In the genomic region with DNA sequence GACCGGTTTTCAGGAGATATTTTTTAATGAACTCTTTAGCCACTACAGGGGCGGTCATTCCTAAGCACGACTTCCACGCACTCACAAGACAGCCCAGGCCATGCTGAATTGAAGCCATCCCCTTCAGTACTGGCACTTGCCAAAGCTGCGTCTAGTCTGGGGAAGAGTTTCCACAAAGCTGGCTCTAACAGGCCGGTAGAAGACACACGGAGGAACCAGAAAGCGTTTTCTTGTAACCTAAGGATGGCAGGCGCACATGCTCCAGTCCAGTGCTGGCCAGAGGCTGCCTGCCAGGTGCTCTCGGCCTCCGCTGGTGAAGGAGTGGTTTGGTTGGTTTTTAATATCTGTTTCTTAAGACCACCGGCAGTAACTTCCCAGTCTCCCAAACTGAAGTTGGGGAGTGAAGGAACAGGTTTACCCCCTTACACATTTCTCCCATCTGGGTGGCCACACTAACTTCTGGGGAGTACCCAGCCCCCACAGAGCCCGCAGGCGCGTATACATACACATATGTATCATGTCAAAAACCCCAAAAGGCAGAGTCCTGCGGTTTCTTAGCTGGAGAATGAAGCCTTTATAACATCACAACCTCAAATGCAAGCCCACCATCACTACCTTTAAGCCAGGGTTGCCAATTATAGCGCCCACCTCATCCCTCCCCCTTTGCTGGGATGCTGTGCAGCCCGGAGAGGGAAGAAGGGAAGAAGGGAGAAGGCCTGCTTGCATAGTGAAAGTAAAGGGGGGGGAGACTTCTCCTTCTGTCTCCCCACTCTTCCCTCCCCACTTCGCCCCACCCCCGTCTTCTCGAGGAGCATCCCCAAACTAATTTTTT, we compare ENCODE assay signal across 8 cellular contexts. TPM values are rescaled to one million over a fixed set of nuclear protein-coding genes. Genes with fewer than 3 reads are reported as not detected.
A peak's percentile ranks its signal among the peaks of the same experiment; 100 is the strongest.
DNase-seq lines count a peak whose midpoint lies in the region; ATAC-seq and TF ChIP-seq lines count a peak whose summit lies in the region.

No MANE protein-coding gene starts in this region.

- H3K9me3 ChIP-seq in sigmoid colon: no peaks in the 10 kb centered on the region

- WGBS in sigmoid colon, 2 donors: 27 to 45% methylated on average over 21 of the region's 21 CpGs

- intact Hi-C loops in sigmoid colon (cut with DNase I) (loop anchor here (1.0 to 5.0 kb wide), 5 partner anchors 7 to 233 kb away; partner anchors contain the start of gene MRPS10), sciatic nerve (cut with DNase I) (no loop called here)

- H3K4me3 Mint-ChIP-seq in IgD-negative memory B cell: peak overlapping the region; percentile 84 to 99 (median 98)

- no peaks in the 10 kb centered on the region for H3K36me3 ChIP-seq in sigmoid colon

- H3K27me3 ChIP-seq in sigmoid colon: no peaks in the 10 kb centered on the region

- peaks cover 20 to 37% (median 21%) of the 10 kb centered on the region in 3 donors for H3K4me1 Mint-ChIP-seq in IgD-negative memory B cell

- H3K27ac Mint-ChIP-seq in IgD-negative memory B cell: peak overlapping the region; percentile 46 to 55 (median 55)

- peak overlapping the region; percentile 66 to 93 (median 80) for H3K4me3 ChIP-seq in sigmoid colon

- ATAC-seq in sciatic nerve: no peak

- no peak for TF ChIP-seq CTCF in sigmoid colon (IDR thresholded peaks at IDR 0.05)

- H3K4me1 ChIP-seq in sigmoid colon: peaks cover 0 to 43% (median 22%) of the 10 kb centered on the region in 4 donors

- no peaks in the 10 kb centered on the region for H3K9me3 Mint-ChIP-seq in IgD-negative memory B cell

- DNase-seq in CD1c-positive myeloid dendritic cell (ENCODE audit: extremely low spot score): peak; percentile 22
- peak; percentile 36 for DNase-seq in activated CD8-positive, alpha-beta memory T cell treated with anti-CD3 and anti-CD28 coated beads, Interleukin-2, amount 50 U/mL, for 4 hours
- DNase-seq in globus pallidus (ENCODE audit: low spot score): peak; percentile 9
- DNase-seq in sigmoid colon: no peak
- DNase-seq in sciatic nerve (ENCODE audit: low spot score): no peak
- no peak for DNase-seq in LoVo (ENCODE audit: low spot score)
- DNase-seq in UCSD-AML1 (lab: John Stamatoyannopoulos, UW; ENCODE audit: unreplicated experiment): no peak

- no peak for TF ChIP-seq EP300 in sigmoid colon (IDR thresholded peaks at IDR 0.05)

- TF ChIP-seq POLR2A in sigmoid colon (IDR thresholded peaks at IDR 0.05): no peak

- H3K27ac ChIP-seq in sigmoid colon: peak overlapping the region; percentile 93 to 97 (median 95)

- H3K27me3 Mint-ChIP-seq in IgD-negative memory B cell: peaks cover 3% of the 10 kb centered on the region

- peaks cover 1% of the 10 kb centered on the region for H3K36me3 Mint-ChIP-seq in IgD-negative memory B cell

RNA-seq across cellular contexts. Expression of gene TRERF1, which starts 1.2 kb away (rescaled TPM):
- polyA plus RNA-seq in IgD-negative memory B cell (1.6 TPM), sigmoid colon (1 to 10 TPM in 2 of 3 donors, under 1 TPM in 1; 0.46 to 4.0 (median 1.2) TPM)
- total RNA-seq in sigmoid colon (10 to 100 TPM in 1 of 4 donors, 1 to 10 TPM in 3; 4.6 to 10.5 (median 5.9) TPM), sciatic nerve (7.0 TPM)

Comparison
In these comparisons a context has a peak if more than half of its experiments do, and no peak if none do; other contexts are left out.
1. DNase-seq: peak in CD1c-positive myeloid dendritic cell (single experiment), activated CD8-positive, alpha-beta memory T cell treated with anti-CD3 and anti-CD28 coated beads, Interleukin-2, amount 50 U/mL, for 4 hours (single experiment) and globus pallidus (single experiment); none in sigmoid colon (single experiment), sciatic nerve (single experiment), LoVo (single experiment) and UCSD-AML1 (single experiment).